In genomic region chr3:151093905-151094304, GRCh38 we compare ENCODE assay signal across 16 cellular contexts. TPM values are rescaled to one million over a fixed set of nuclear protein-coding genes. Genes with fewer than 3 reads are reported as not detected.
DNase-seq lines count a peak whose midpoint lies in the region; ATAC-seq and TF ChIP-seq lines count a peak whose summit lies in the region.
"Had no signal": no experiment of that assay in that cellular context is flagged by ENCODE, and none has a peak within 500 bp of the region (broad histone marks: within the 10 kb centered on the region; RNA-seq: fewer than 3 reads in every experiment).

No MANE protein-coding gene starts in this region.

- no peaks in the 10 kb centered on the region for H3K36me3 ChIP-seq in brain microvascular endothelial cell (replicated peaks)
- H3K36me3 ChIP-seq: heart left ventricle, prostate gland, suprapubic skin had no signal

- no peaks in the 10 kb centered on the region for H3K36me3 Mint-ChIP-seq in immature natural killer cell

- ATAC-seq in GM19438 (IDR thresholded peaks at IDR 0.05; ENCODE audit: low read depth, unreplicated experiment) = peak; percentile 72
- peak; percentile 41 for ATAC-seq in HG03442 (IDR thresholded peaks at IDR 0.05; ENCODE audit: unreplicated experiment)
- ATAC-seq: activated naive CD8-positive, alpha-beta T cell treated with anti-CD3 and anti-CD28 coated beads, Interleukin-2, amount 50 U/mL, for 24 hours; heart left ventricle; PC-3 had no signal

- H3K9me3 Mint-ChIP-seq in immature natural killer cell = no peaks in the 10 kb centered on the region

- peak; percentile 14 for DNase-seq in GDM1 (lab: John Stamatoyannopoulos, UW)
- no peak for DNase-seq in brain microvascular endothelial cell
- DNase-seq in NCI-H146 treated with DMSO at 0.1 percent for 48 hours (lab: John Stamatoyannopoulos, UW; ENCODE audit: unreplicated experiment) = no peak
- no peak for DNase-seq in immature natural killer cell
- no peak for DNase-seq in A172 (ENCODE audit: low spot score)
- DNase-seq in COR-L47 (lab: John Stamatoyannopoulos, UW) = no peak
- DNase-seq: activated naive CD8-positive, alpha-beta T cell treated with anti-CD3 and anti-CD28 coated beads, Interleukin-2, amount 50 U/mL, for 24 hours; Calu3; heart left ventricle; kidney glomerular epithelial cell; PC-3; stimulated activated CD4-positive, alpha-beta T cell treated with anti-CD3 and anti-CD28 coated beads, Interleukin-12 subunit alpha, Interleukin-12 subunit beta, amount 100 ng/mL, for 4 hours had no signal

- H3K4me1 Mint-ChIP-seq in immature natural killer cell = no peaks in the 10 kb centered on the region

- in situ Hi-C loops in brain microvascular endothelial cell (cut with HindIII; ENCODE audit: low pct_ligation_motif_present, low sequenced_read_pairs) = no loop called here

- H3K27ac ChIP-seq in brain microvascular endothelial cell = no peak overlapping the region
- H3K27ac ChIP-seq: heart left ventricle, prostate gland, suprapubic skin had no signal

- H3K4me3 ChIP-seq in brain microvascular endothelial cell (ENCODE audit: low read depth, low read length) = no peak overlapping the region
- H3K4me3 ChIP-seq: heart left ventricle, prostate gland, suprapubic skin had no signal

- peaks cover 0 to 5% (median 2%) of the 10 kb centered on the region in 3 donors for H3K27me3 Mint-ChIP-seq in immature natural killer cell (ENCODE audit: low read depth in 3 of 3)

- TF ChIP-seq CTCF in brain microvascular endothelial cell (IDR thresholded peaks at IDR 0.05; ENCODE audit: low read depth, low read length, missing control alignments) = peak; percentile 1

- H3K27ac Mint-ChIP-seq in immature natural killer cell = no peak overlapping the region
- H3K27ac Mint-ChIP-seq: activated naive CD8-positive, alpha-beta T cell treated with anti-CD3 and anti-CD28 coated beads, Interleukin-2, amount 50 U/mL, for 24 hours had no signal

- no peaks in the 10 kb centered on the region for H3K27me3 ChIP-seq in brain microvascular endothelial cell (replicated peaks)
- H3K27me3 ChIP-seq: heart left ventricle had no signal

- no peak overlapping the region for H3K4me3 Mint-ChIP-seq in immature natural killer cell
- H3K4me3 Mint-ChIP-seq: activated naive CD8-positive, alpha-beta T cell treated with anti-CD3 and anti-CD28 coated beads, Interleukin-2, amount 50 U/mL, for 24 hours had no signal

RNA-seq across cellular contexts. Expression of gene MED12L, which starts 8.4 kb away (rescaled TPM):
- under 1 TPM in 1 of 3 donors, not detected in 2; 0.18 TPM for polyA plus RNA-seq in immature natural killer cell
- total RNA-seq in A172 (2014; rRNA removed; shearing (Covaris generic)) = 0.12 TPM in 2 replicates
